In genomic region chr5:51411917-51412316, GRCh38 we compare ENCODE assay signal across 19 cellular contexts. TPM values are rescaled to one million over a fixed set of nuclear protein-coding genes. Genes with fewer than 3 reads are reported as not detected.
A peak's percentile ranks its signal among the peaks of the same experiment; 100 is the strongest.
DNase-seq lines count a peak whose midpoint lies in the region; TF ChIP-seq lines count a peak whose summit lies in the region.
"Had no signal": no experiment of that assay in that cellular context is flagged by ENCODE, and none has a peak within 500 bp of the region (broad histone marks: within the 10 kb centered on the region; RNA-seq: fewer than 3 reads in every experiment).

No MANE protein-coding gene starts in this region.

- no peaks in the 10 kb centered on the region for H3K9me3 ChIP-seq in endocrine pancreas (ENCODE audit: control insufficient read depth, low read length)
- H3K9me3 ChIP-seq in transverse colon = no peaks in the 10 kb centered on the region
- H3K9me3 ChIP-seq: A549 had no signal

- H3K4me3 ChIP-seq in endocrine pancreas (ENCODE audit: control insufficient read depth, insufficient read depth, low read length) (no peak overlapping the region), transverse colon (no peak overlapping the region)
- H3K4me3 ChIP-seq: A549 had no signal

- TF ChIP-seq CTCF in transverse colon (IDR thresholded peaks at IDR 0.05) = no peak

- TF ChIP-seq POLR2A in transverse colon (IDR thresholded peaks at IDR 0.05) = no peak

- 55 to 67% methylated on average over 1 to 7 of the region's 7 CpGs for WGBS in transverse colon (ENCODE audit: low coverage in 1 of 2), 2 donors

- peak; percentile 40 for DNase-seq in NCI-H146 (lab: John Stamatoyannopoulos, UW)
- no peak for DNase-seq in NCI-H146 treated with DMSO at 0.1 percent for 48 hours (lab: John Stamatoyannopoulos, UW; ENCODE audit: unreplicated experiment)
- peak; percentile 89 for DNase-seq in NCI-H69 (lab: John Stamatoyannopoulos, UW)
- DNase-seq in germinal center (ENCODE audit: low spot score) = no peak
- no peak for DNase-seq in ureter (ENCODE audit: low spot score)
- no peak for DNase-seq in central memory CD4-positive, alpha-beta T cell
- no peak for DNase-seq in transverse colon
- DNase-seq: C1 segment of cervical spinal cord; CD4-positive, CD25-positive, alpha-beta regulatory T cell; CD8-positive, alpha-beta memory T cell; COR-L47; GDM1; GOT3; H7 had no signal

- no peak overlapping the region for H3K27ac ChIP-seq in transverse colon
- H3K27ac ChIP-seq: 22Rv1, A549 had no signal

- intact Hi-C loops in transverse colon (cut with DNase I; ENCODE audit: low total_unique reads) = no loop called here

- H3K4me1 ChIP-seq in endocrine pancreas (ENCODE audit: control insufficient read depth, insufficient read depth, low read length) = peaks cover 26% of the 10 kb centered on the region
- no peaks in the 10 kb centered on the region for H3K4me1 ChIP-seq in transverse colon
- H3K4me1 ChIP-seq: A549 had no signal

- H3K27me3 ChIP-seq in endocrine pancreas (ENCODE audit: control insufficient read depth, insufficient read depth, low read length) (no peaks in the 10 kb centered on the region), transverse colon (no peaks in the 10 kb centered on the region)

- no peak for TF ChIP-seq EP300 in transverse colon (IDR thresholded peaks at IDR 0.05; ENCODE audit: low read depth)

- in situ Hi-C loops in transverse colon (cut with MboI; ENCODE audit: low pct_ligation_motif_present in 1 of 4, low pct_unique_long_range_greater_than_20kb in 1 of 4, low sequenced_read_pairs in 3 of 4) = no loop called here

- H3K36me3 ChIP-seq in endocrine pancreas (ENCODE audit: control insufficient read depth, insufficient read depth, low read length) (no peaks in the 10 kb centered on the region), transverse colon (no peaks in the 10 kb centered on the region)

- H3K9ac ChIP-seq in endocrine pancreas (ENCODE audit: control insufficient read depth, insufficient read depth, low read length) = peak overlapping the region; percentile 13

RNA-seq across cellular contexts. Expression of gene ISL1, which starts 28.7 kb away (rescaled TPM):
- total RNA-seq in ureter = 0.49 TPM
- total RNA-seq in transverse colon = under 1 TPM in 2 of 4 donors, not detected in 2; 0.41 to 0.48 TPM
- total RNA-seq: B cell; CD4-positive, CD25-positive, alpha-beta regulatory T cell; CD8-positive, alpha-beta memory T cell; HepG2 had no signal

Comparison
In these comparisons a context has a peak if more than half of its experiments do, and no peak if none do; other contexts are left out.
1. DNase-seq: peak in NCI-H146 (single experiment) and NCI-H69 (single experiment); none in NCI-H146 treated with DMSO at 0.1 percent for 48 hours (single experiment), germinal center (single experiment), ureter (single experiment), central memory CD4-positive, alpha-beta T cell (single experiment) and transverse colon (single experiment).